8 cellular contexts compared by ENCODE assay signal in the genomic region with DNA sequence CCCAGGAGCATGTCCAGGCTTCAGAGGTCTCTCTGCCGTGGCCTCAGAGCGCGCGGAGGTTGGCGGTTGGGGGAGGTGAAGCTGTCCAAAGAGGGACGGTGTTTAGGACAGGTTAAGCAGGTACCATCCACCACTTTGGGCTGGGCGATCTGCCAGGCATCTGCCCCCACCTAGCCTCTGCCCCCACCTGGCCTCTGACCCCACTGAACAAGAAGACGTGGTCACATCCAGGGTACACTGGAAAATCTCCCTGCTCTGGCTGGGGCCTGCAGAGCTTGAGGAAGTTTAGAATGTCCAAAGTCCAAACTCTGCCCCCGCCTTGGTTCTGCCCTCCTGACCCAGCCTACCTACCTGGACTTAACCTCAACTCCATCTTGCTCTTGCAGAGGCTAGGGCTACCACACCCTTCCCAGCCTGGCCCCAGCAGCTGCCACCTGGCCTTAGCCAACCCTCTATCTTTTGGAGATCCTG. TPM values are rescaled to one million over a fixed set of nuclear protein-coding genes. Genes with fewer than 3 reads are reported as not detected.
A peak's percentile ranks its signal among the peaks of the same experiment; 100 is the strongest.
DNase-seq lines count a peak whose midpoint lies in the region; ATAC-seq and TF ChIP-seq lines count a peak whose summit lies in the region.

No MANE protein-coding gene starts in this region.

- no peak for TF ChIP-seq CTCF in PC-3 (conservative IDR thresholded peaks at IDR 0.05; ENCODE audit: low read depth, low read length)
- no peak for TF ChIP-seq CTCF in osteoblast (IDR thresholded peaks at IDR 0.05; ENCODE audit: extremely low read depth, low read depth, low read length)

- H2AFZ ChIP-seq in PC-3 (ENCODE audit: low read length), result no peak overlapping the region
- no peak overlapping the region for H2AFZ ChIP-seq in osteoblast (ENCODE audit: low read length)

- H3K4me3 ChIP-seq in BLaER1 treated with 17β-estradiol and CSF1 and Interleukin-3, amounts not matched to agents 10 nM and 100 nM, result no peak overlapping the region
- H3K4me3 ChIP-seq in PC-3 (ENCODE audit: low read length), result peak overlapping the region; percentile 90
- H3K4me3 ChIP-seq in esophagus (ENCODE audit: low read depth in 1 of 2, low read length in 2 of 2), result peak overlapping the region; percentile 60 to 70
- peak overlapping the region; percentile 79 for H3K4me3 ChIP-seq in osteoblast (ENCODE audit: insufficient read depth, low read length)

- CTCF ChIA-PET in PC-3 (lab: Charles Lee), result interaction anchor here (0.5 to 4.7 kb wide), 2 partner anchors 31 to 106 kb away, joined by 4 to 37 read pairs; no protein-coding TSS in a partner anchor

- 44 to 60% methylated on average over 9 of the region's 9 CpGs for WGBS in esophagus, 2 donors

- H3K9me2 ChIP-seq in PC-3 (replicated peaks; ENCODE audit: low read length), result no peaks in the 10 kb centered on the region

- peaks cover 95% of the 10 kb centered on the region for H3K79me2 ChIP-seq in PC-3 (ENCODE audit: low read length)
- peaks cover 73% of the 10 kb centered on the region for H3K79me2 ChIP-seq in osteoblast (ENCODE audit: insufficient read depth, low read length)

- intact Hi-C loops in PC-3 (cut with micrococcal nuclease) (no loop called here), sciatic nerve (cut with DNase I) (no loop called here)

- ATAC-seq in PC-3, result no peak
- ATAC-seq in HG02571 (IDR thresholded peaks at IDR 0.05; ENCODE audit: unreplicated experiment), result no peak
- ATAC-seq in sciatic nerve, result no peak

- H3K27ac ChIP-seq in BLaER1 treated with 17β-estradiol and CSF1 and Interleukin-3, amounts not matched to agents 10 nM and 100 nM, result no peak overlapping the region
- H3K27ac ChIP-seq in PC-3 (ENCODE audit: low read length) (peak overlapping the region; percentile 96), esophagus (ENCODE audit: low read depth in 2 of 2, low read length in 1 of 2) (peak overlapping the region; percentile 89), osteoblast (ENCODE audit: low read depth, low read length) (peak overlapping the region; percentile 88)

- H3K9ac ChIP-seq in BLaER1 treated with 17β-estradiol and CSF1 and Interleukin-3, amounts not matched to agents 10 nM and 100 nM, result no peak overlapping the region
- peak overlapping the region; percentile 95 for H3K9ac ChIP-seq in PC-3 (ENCODE audit: low read length)

- POLR2A ChIA-PET in PC-3 (lab: Charles Lee; ENCODE audit: unreplicated experiment), result interaction anchor here (3.5 kb wide), 1 partner anchor 30 kb away, joined by 65 read pairs; no protein-coding TSS in a partner anchor

- BruUV-seq in PC-3 (replicated peaks; lab: Mats Ljungman, UMichigan), result no TSS peak

- peaks cover 51 to 68% (median 63%) of the 10 kb centered on the region in 11 experiments for H3K27me3 ChIP-seq in BLaER1 treated with 17β-estradiol and CSF1 and Interleukin-3, amounts not matched to agents 10 nM and 100 nM
- H3K27me3 ChIP-seq in PC-3 (ENCODE audit: low read length), result no peaks in the 10 kb centered on the region
- no peaks in the 10 kb centered on the region for H3K27me3 ChIP-seq in esophagus (ENCODE audit: control insufficient read depth in 1 of 2, insufficient read depth in 2 of 2, low read length in 2 of 2)
- no peaks in the 10 kb centered on the region for H3K27me3 ChIP-seq in osteoblast (ENCODE audit: insufficient read depth, low read length)

- peak overlapping the region in 9 of 11 experiments; percentile 94 to 100 (median 100); a peak in 9 of 22 replicates for H3K4me2 ChIP-seq in BLaER1 treated with 17β-estradiol and CSF1 and Interleukin-3, amounts not matched to agents 10 nM and 100 nM
- H3K4me2 ChIP-seq in PC-3 (ENCODE audit: low read length) (peak overlapping the region; percentile 97), osteoblast (ENCODE audit: insufficient read depth, low read length) (peak overlapping the region; percentile 98)

- DNase-seq in PC-3 (no peak), osteoblast (ENCODE audit: insufficient read length, low spot score, missing footprints) (peak; percentile 70), D341Med (ENCODE audit: low spot score) (no peak), sciatic nerve (ENCODE audit: low spot score) (no peak)
- no peak for DNase-seq in effector CD8-positive, alpha-beta T cell (lab: John Stamatoyannopoulos, UW)

- peaks cover 0 to 28% (median 12%) of the 10 kb centered on the region in 11 experiments; a peak in 13 of 22 replicates for H4K20me1 ChIP-seq in BLaER1 treated with 17β-estradiol and CSF1 and Interleukin-3, amounts not matched to agents 10 nM and 100 nM
- H4K20me1 ChIP-seq in PC-3 (ENCODE audit: low read length) (peaks cover 36% of the 10 kb centered on the region), osteoblast (ENCODE audit: insufficient read depth, low read length) (peaks cover 5% of the 10 kb centered on the region)

- no peaks in the 10 kb centered on the region for H3K36me3 ChIP-seq in BLaER1 treated with 17β-estradiol and CSF1 and Interleukin-3, amounts not matched to agents 10 nM and 100 nM
- H3K36me3 ChIP-seq in PC-3 (ENCODE audit: low read depth, low read length) (peaks cover 22% of the 10 kb centered on the region), esophagus (ENCODE audit: control insufficient read depth in 2 of 2, insufficient read depth in 2 of 2, low read length in 1 of 2) (no peaks in the 10 kb centered on the region), osteoblast (ENCODE audit: insufficient read depth, low read length) (no peaks in the 10 kb centered on the region)

- no peaks in the 10 kb centered on the region for H3K9me3 ChIP-seq in BLaER1 treated with 17β-estradiol and CSF1 and Interleukin-3, amounts not matched to agents 10 nM and 100 nM (replicated peaks in 1 of 11)
- H3K9me3 ChIP-seq in PC-3 (ENCODE audit: low read length) (no peaks in the 10 kb centered on the region), esophagus (ENCODE audit: control insufficient read depth in 2 of 2, insufficient read depth in 1 of 2, low read depth in 1 of 2, low read length in 1 of 2) (no peaks in the 10 kb centered on the region), osteoblast (ENCODE audit: low read depth, low read length) (no peaks in the 10 kb centered on the region)

- peaks cover 37 to 57% (median 47%) of the 10 kb centered on the region in 10 experiments for H3K4me1 ChIP-seq in BLaER1 treated with 17β-estradiol and CSF1 and Interleukin-3, amounts not matched to agents 10 nM and 100 nM
- peaks cover 79% of the 10 kb centered on the region for H3K4me1 ChIP-seq in PC-3 (ENCODE audit: insufficient read depth, low read length)
- peaks cover 8 to 48% of the 10 kb centered on the region in 2 donors for H3K4me1 ChIP-seq in esophagus (ENCODE audit: control insufficient read depth in 2 of 2, insufficient read depth in 2 of 2, low read length in 1 of 2)
- H3K4me1 ChIP-seq in osteoblast (ENCODE audit: insufficient read depth, low read length), result peaks cover 75% of the 10 kb centered on the region

- H3F3A ChIP-seq in PC-3 (ENCODE audit: low read length, unreplicated experiment), result peaks cover 9% of the 10 kb centered on the region

RNA-seq across cellular contexts. Expression of gene ITGA3, which starts 1.6 kb away (rescaled TPM):
- total RNA-seq in PC-3 (2014; rRNA removed) (598 and 763 TPM in 2 replicates), osteoblast (73.4 and 81.4 TPM in 2 replicates), sciatic nerve (70.1 TPM)
- 10 to 100 TPM; 38.3 to 41.8 TPM for polyA plus RNA-seq in esophagus

RNA-seq across cellular contexts. Expression of gene PDK2, which starts 37.6 kb away (rescaled TPM):
- 31.9 and 37.6 TPM in 2 replicates for total RNA-seq in PC-3 (2014; rRNA removed)
- 10 to 100 TPM; 12.1 to 13.5 TPM for polyA plus RNA-seq in esophagus
- total RNA-seq in osteoblast, result 43.4 and 54.8 TPM in 2 replicates
- total RNA-seq in sciatic nerve, result 48.6 TPM

Comparison
In these comparisons a context has a peak if more than half of its experiments do, and no peak if none do; other contexts are left out.
1. H3K27ac ChIP-seq: peak in PC-3 (single experiment), esophagus (2 of 2) and osteoblast (single experiment); none in BLaER1 treated with 17β-estradiol and CSF1 and Interleukin-3, amounts not matched to agents 10 nM and 100 nM (0 of 11).
2. H3K4me3 ChIP-seq: peak in PC-3 (single experiment), esophagus (2 of 2) and osteoblast (single experiment); none in BLaER1 treated with 17β-estradiol and CSF1 and Interleukin-3, amounts not matched to agents 10 nM and 100 nM (0 of 10).
3. Peak in every context shown above with its lines, with median percentiles within 50 percentile points of each other: H3K4me2 ChIP-seq.